Comparison of ENCODE assay signal across 2 cellular contexts in genomic region chr11:65868076-65868667, GRCh38.
TF ChIP-seq lines count a peak whose summit lies in the region.

No MANE protein-coding gene starts in this region.

TF ChIP-seq in IMR-90, 13 proteins besides CTCF, POLR2A, EP300 and RAD21:
- no peak for TF ChIP-seq CEBPB (IDR thresholded peaks at IDR 0.05; ENCODE audit: low read depth, low read length)
- no peak for TF ChIP-seq RCOR1 (IDR thresholded peaks at IDR 0.05; ENCODE audit: insufficient replicate concordance, low read length)
- no peak for TF ChIP-seq FOS (IDR thresholded peaks at IDR 0.05; ENCODE audit: low read depth, low read length)
- no peak for TF ChIP-seq SMC3 (IDR thresholded peaks at IDR 0.05; ENCODE audit: low read depth, low read length)
- no peak for TF ChIP-seq MAFK (IDR thresholded peaks at IDR 0.05; ENCODE audit: low read depth, low read length)
- TF ChIP-seq MAZ (IDR thresholded peaks at IDR 0.05; ENCODE audit: borderline replicate concordance, low read depth, low read length): no peak
- TF ChIP-seq ELK1 (IDR thresholded peaks at IDR 0.05; ENCODE audit: borderline replicate concordance, low read depth, low read length): no peak
- TF ChIP-seq NFE2L2 (IDR thresholded peaks at IDR 0.05; ENCODE audit: low read depth, low read length): no peak
- no peak for TF ChIP-seq RFX5 (IDR thresholded peaks at IDR 0.05; ENCODE audit: low read depth, low read length)
- TF ChIP-seq, protein P1, sequence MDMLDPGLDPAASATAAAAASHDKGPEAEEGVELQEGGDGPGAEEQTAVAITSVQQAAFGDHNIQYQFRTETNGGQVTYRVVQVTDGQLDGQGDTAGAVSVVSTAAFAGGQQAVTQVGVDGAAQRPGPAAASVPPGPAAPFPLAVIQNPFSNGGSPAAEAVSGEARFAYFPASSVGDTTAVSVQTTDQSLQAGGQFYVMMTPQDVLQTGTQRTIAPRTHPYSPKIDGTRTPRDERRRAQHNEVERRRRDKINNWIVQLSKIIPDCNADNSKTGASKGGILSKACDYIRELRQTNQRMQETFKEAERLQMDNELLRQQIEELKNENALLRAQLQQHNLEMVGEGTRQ (IDR thresholded peaks at IDR 0.05; ENCODE audit: low read depth, low read length): no peak
TF ChIP-seq in IMR-90: peak in this region for 0.

TF ChIP-seq in neural cell, 6 proteins besides CTCF, POLR2A, EP300 and RAD21:
- TF ChIP-seq POLR2AphosphoS5 (IDR thresholded peaks at IDR 0.05) (peak; percentile 24), SMC3 (conservative IDR thresholded peaks at IDR 0.05; ENCODE audit: poor library complexity) (no peak)
